Comparison of ENCODE assay signal across 1 cellular context in genomic region chr6:129902681-129903080, GRCh38.
TF ChIP-seq lines count a peak whose summit lies in the region.

No MANE protein-coding gene starts in this region.

TF ChIP-seq in SK-N-SH treated with all-trans-retinoic acid at 6 μM for 48 hours, 23 proteins besides CTCF, POLR2A, EP300 and RAD21 (continued from another document):
- TF ChIP-seq POU6F1 (CRISPR knock-in tag; IDR thresholded peaks at IDR 0.05; ENCODE audit: borderline replicate concordance, low read depth) (no peak), CSDC2 (CRISPR knock-in tag; IDR thresholded peaks at IDR 0.05) (no peak)
